ENCODE assay signal across 1 cellular context in the genomic region with DNA sequence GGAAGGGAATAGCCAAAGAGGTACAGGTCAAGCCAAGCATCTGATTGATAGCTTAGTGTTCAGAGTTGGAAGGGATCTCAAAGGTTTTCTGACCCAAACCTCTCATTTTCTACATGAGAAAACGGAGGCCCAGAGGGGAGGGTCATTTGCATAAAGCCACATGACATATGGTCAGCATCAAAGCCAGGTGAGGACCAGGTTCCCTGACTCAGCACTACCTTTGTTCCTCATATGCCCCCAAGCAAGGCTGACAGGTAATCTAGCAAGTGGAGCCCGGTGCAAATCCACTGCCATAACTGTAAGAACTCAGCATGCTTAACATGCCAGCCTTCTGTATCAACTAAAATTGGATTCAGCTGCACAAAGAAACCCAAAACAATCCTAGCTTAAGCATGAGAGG.
A peak's percentile ranks its signal among the peaks of the same experiment; 100 is the strongest.
TF ChIP-seq lines count a peak whose summit lies in the region.

No MANE protein-coding gene starts in this region.

TF ChIP-seq in WTC11, 78 proteins besides CTCF, POLR2A, EP300 and RAD21 (continued from another document):
- TF ChIP-seq ATF1 (CRISPR knock-in tag; IDR thresholded peaks at IDR 0.05), result no peak
- TF ChIP-seq NR1H2 (CRISPR knock-in tag; IDR thresholded peaks at IDR 0.05), result no peak
- peak; percentile 23; the same call in 1 of the 2 replicates for TF ChIP-seq PRDM15 (CRISPR knock-in tag; IDR thresholded peaks at IDR 0.05)
